8 cellular contexts compared by ENCODE assay signal in genomic region chr10:15585303-15585715, GRCh38.
DNase-seq lines count a peak whose midpoint lies in the region; ATAC-seq and TF ChIP-seq lines count a peak whose summit lies in the region.

No MANE protein-coding gene starts in this region.

- no peaks in the 10 kb centered on the region for H3K36me3 ChIP-seq in right atrium auricular region
- no peaks in the 10 kb centered on the region for H3K36me3 ChIP-seq in smooth muscle cell (ENCODE audit: low read depth)

- H3K36me3 Mint-ChIP-seq in activated naive CD4-positive, alpha-beta T cell treated with anti-CD3 and anti-CD28 coated beads for 36 hours (ENCODE audit: low read depth), result no peaks in the 10 kb centered on the region

- H3K9ac ChIP-seq in smooth muscle cell (ENCODE audit: low read depth), result no peak overlapping the region

- intact Hi-C loops in activated naive CD4-positive, alpha-beta T cell treated with anti-CD3 and anti-CD28 coated beads for 36 hours (cut with micrococcal nuclease), result loop anchor here (1.0 to 10.0 kb wide), 4 partner anchors 132 to 239 kb away; partner anchors contain the start of gene ITGA8

- H3K9me3 ChIP-seq in right atrium auricular region (no peaks in the 10 kb centered on the region), smooth muscle cell (replicated peaks; ENCODE audit: low read depth) (no peaks in the 10 kb centered on the region)

- H3K27ac Mint-ChIP-seq in activated naive CD4-positive, alpha-beta T cell treated with anti-CD3 and anti-CD28 coated beads for 36 hours, result no peak overlapping the region

- peaks cover 3% of the 10 kb centered on the region for H3K9me3 Mint-ChIP-seq in activated naive CD4-positive, alpha-beta T cell treated with anti-CD3 and anti-CD28 coated beads for 36 hours

- peak in 10 of 14 donors; percentile 6 to 68 (median 19) for DNase-seq in C1 segment of cervical spinal cord (lab: John Stamatoyannopoulos, UW)
- peak; percentile 59 for DNase-seq in NCI-H69 (lab: John Stamatoyannopoulos, UW)
- DNase-seq in activated naive CD4-positive, alpha-beta T cell treated with anti-CD3 and anti-CD28 coated beads for 36 hours, result peak; percentile 64
- DNase-seq in right atrium auricular region (ENCODE audit: low spot score), result peak; percentile 71
- peak; percentile 5 for DNase-seq in smooth muscle cell (lab: John Stamatoyannopoulos, UW; ENCODE audit: unreplicated experiment)
- no peak for DNase-seq in NK-92 treated with Interleukin-12 subunit alpha and Interleukin-12 subunit beta, amount 100 ng/mL, for 24 hours (lab: John Stamatoyannopoulos, UW)

- no peaks in the 10 kb centered on the region for H3K79me2 ChIP-seq in smooth muscle cell (ENCODE audit: low read depth)

- no peaks in the 10 kb centered on the region for H4K20me1 ChIP-seq in smooth muscle cell (ENCODE audit: low read depth)

- no peaks in the 10 kb centered on the region for H3K27me3 ChIP-seq in right atrium auricular region
- H3K27me3 ChIP-seq in smooth muscle cell (ENCODE audit: low read depth), result no peaks in the 10 kb centered on the region

- no peaks in the 10 kb centered on the region for H3F3A ChIP-seq in smooth muscle cell (ENCODE audit: low read depth)

- H3K27me3 Mint-ChIP-seq in activated naive CD4-positive, alpha-beta T cell treated with anti-CD3 and anti-CD28 coated beads for 36 hours (ENCODE audit: low read depth), result peaks cover 9% of the 10 kb centered on the region

- peak; percentile 15 to 79 for TF ChIP-seq CTCF in right atrium auricular region (IDR thresholded peaks at IDR 0.05)
- peak; percentile 86 for TF ChIP-seq CTCF in smooth muscle cell (IDR thresholded peaks at IDR 0.05; ENCODE audit: borderline replicate concordance, insufficient read depth, poor library complexity, severe bottlenecking)

- H3K4me1 ChIP-seq in right atrium auricular region (peaks cover 0 to 4% of the 10 kb centered on the region in 2 donors), smooth muscle cell (ENCODE audit: low read depth) (no peaks in the 10 kb centered on the region)

- H3K27ac ChIP-seq in right atrium auricular region, result no peak overlapping the region
- H3K27ac ChIP-seq in smooth muscle cell (ENCODE audit: low read depth), result no peak overlapping the region

- H2AFZ ChIP-seq in smooth muscle cell (ENCODE audit: low read depth), result no peak overlapping the region

- WGBS in smooth muscle cell (ENCODE audit: low lambda C conversion rate), result 11% methylated on average over 6 of the region's 6 CpGs

- ATAC-seq in GM18508 (IDR thresholded peaks at IDR 0.05; ENCODE audit: insufficient read depth, unreplicated experiment) (peak; percentile 91), HG02970 (IDR thresholded peaks at IDR 0.05; ENCODE audit: low FRiP score, unreplicated experiment) (peak; percentile 66)

- H3K4me1 Mint-ChIP-seq in activated naive CD4-positive, alpha-beta T cell treated with anti-CD3 and anti-CD28 coated beads for 36 hours (ENCODE audit: low read depth), result no peaks in the 10 kb centered on the region

- CTCF ChIA-PET in activated naive CD4-positive, alpha-beta T cell treated with anti-CD3 and anti-CD28 coated beads for 36 hours (lab: Charles Lee), result interaction anchor here (1.0 to 1.7 kb wide), 4 partner anchors 9 to 61 kb away, joined by 3 to 5 read pairs (median 4); no protein-coding TSS in a partner anchor

- no peak overlapping the region for H3K4me3 Mint-ChIP-seq in activated naive CD4-positive, alpha-beta T cell treated with anti-CD3 and anti-CD28 coated beads for 36 hours

- H3K4me3 ChIP-seq in right atrium auricular region, result no peak overlapping the region
- H3K4me3 ChIP-seq in smooth muscle cell, result no peak overlapping the region

- H3K4me2 ChIP-seq in smooth muscle cell, result no peak overlapping the region
